12 cellular contexts compared by ENCODE assay signal in the genomic region with DNA sequence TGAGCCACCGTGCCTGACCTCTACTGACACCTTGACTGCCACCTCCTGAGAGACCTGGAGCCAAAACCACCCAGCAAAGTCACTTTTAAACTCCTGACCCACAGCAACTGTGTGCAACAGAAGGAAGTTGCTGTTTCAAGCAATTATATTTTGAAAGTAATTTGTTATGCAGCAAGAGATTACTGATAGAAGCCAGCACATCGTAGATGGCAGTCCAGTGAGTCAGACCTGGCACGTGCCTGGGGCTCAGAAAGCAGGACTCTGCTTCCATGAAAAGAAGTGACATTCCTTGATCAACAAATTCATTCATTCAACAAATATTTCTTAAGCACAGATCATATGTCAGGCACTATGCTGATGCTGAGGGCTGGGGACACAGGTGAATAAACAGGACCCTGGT. TPM values are rescaled to one million over a fixed set of nuclear protein-coding genes. Genes with fewer than 3 reads are reported as not detected.
DNase-seq lines count a peak whose midpoint lies in the region; ATAC-seq and TF ChIP-seq lines count a peak whose summit lies in the region.
"Had no signal": no experiment of that assay in that cellular context is flagged by ENCODE, and none has a peak within 500 bp of the region (broad histone marks: within the 10 kb centered on the region; RNA-seq: fewer than 3 reads in every experiment).

No MANE protein-coding gene starts in this region.

- H3K4me1 ChIP-seq in PC-9 (replicated peaks; ENCODE audit: insufficient read depth) = peaks cover 50% of the 10 kb centered on the region

- POLR2A ChIA-PET in PC-9 (lab: Charles Lee; ENCODE audit: unreplicated experiment) = no interaction called here

- peaks cover 27% of the 10 kb centered on the region for H3F3A ChIP-seq in PC-9 (ENCODE audit: insufficient read depth, low read depth)

- DNase-seq in ELR (ENCODE audit: low read depth) (peak; percentile 82), PC-9 (peak; percentile 80 to 90), epithelial cell of esophagus (ENCODE audit: low read depth) (peak; percentile 65), renal cortical epithelial cell (ENCODE audit: low read depth) (peak; percentile 67), activated T-cell treated with anti-CD3 and anti-CD28 coated beads for 4 hours (no peak)
- DNase-seq in activated naive CD4-positive, alpha-beta T cell treated with anti-CD3 and anti-CD28 coated beads, Interleukin-2, amount 50 U/mL, for 16 hours = no peak
- DNase-seq: CD4-positive, alpha-beta T cell; NCI-H2107 had no signal

- no peaks in the 10 kb centered on the region for H3K79me2 ChIP-seq in PC-9 (ENCODE audit: low read depth)

- H3K27ac ChIP-seq in PC-9 = peak overlapping the region; percentile 47
- H3K27ac ChIP-seq: KMS-11, skin epidermis had no signal

- BruUV-seq in PC-9 (replicated peaks; lab: Mats Ljungman, UMichigan) = no TSS peak

- intact Hi-C loops in PC-9 (cut with micrococcal nuclease; ENCODE audit: unreplicated experiment) = no loop called here

- no peaks in the 10 kb centered on the region for H3K9me3 ChIP-seq in PC-9 (ENCODE audit: insufficient read depth, low read depth)

- no peaks in the 10 kb centered on the region for H3K9me2 ChIP-seq in PC-9 (ENCODE audit: insufficient read depth)

- no peaks in the 10 kb centered on the region for H4K20me1 ChIP-seq in PC-9 (ENCODE audit: insufficient read depth)

- TF ChIP-seq CTCF in PC-9 (conservative IDR thresholded peaks at IDR 0.05) (no peak), epithelial cell of esophagus (IDR thresholded peaks at IDR 0.05; ENCODE audit: insufficient read depth, low read depth, low read length, missing control alignments) (no peak)

- no peak overlapping the region for H3K4me3 ChIP-seq in PC-9
- no peak overlapping the region for H3K4me3 ChIP-seq in epithelial cell of esophagus (ENCODE audit: low read length)
- H3K4me3 ChIP-seq: skin epidermis had no signal

- H3K27me3 ChIP-seq in PC-9 (ENCODE audit: insufficient read depth, low read depth) = no peaks in the 10 kb centered on the region

- ATAC-seq in GM18870 (IDR thresholded peaks at IDR 0.05; ENCODE audit: unreplicated experiment) = no peak
- no peak for ATAC-seq in GM19395 (IDR thresholded peaks at IDR 0.05; ENCODE audit: unreplicated experiment)

- H2AFZ ChIP-seq in PC-9 = no peak overlapping the region

- no peaks in the 10 kb centered on the region for H3K36me3 ChIP-seq in PC-9 (ENCODE audit: low read depth)

- CTCF ChIA-PET in PC-9 (lab: Charles Lee) = interaction anchor here (0.7 kb wide), 1 partner anchor 36 kb away, joined by 6 read pairs; no protein-coding TSS in a partner anchor

- peak overlapping the region; percentile 44 for H3K4me2 ChIP-seq in PC-9
- H3K4me2 ChIP-seq: KMS-11 had no signal

RNA-seq across cellular contexts. Expression of a gene that starts 5.7 kb away (rescaled TPM):
- total RNA-seq in PC-9 (2021) (2.4 and 2.6 TPM in 2 replicates), renal cortical epithelial cell (0.35 TPM in 2 replicates)
- total RNA-seq: CD4-positive, alpha-beta T cell had no signal

Comparison
In these comparisons a context has a peak if more than half of its experiments do, and no peak if none do; other contexts are left out.
1. DNase-seq: peak in ELR (single experiment), PC-9 (2 of 2), epithelial cell of esophagus (single experiment) and renal cortical epithelial cell (single experiment); none in activated naive CD4-positive, alpha-beta T cell treated with anti-CD3 and anti-CD28 coated beads, Interleukin-2, amount 50 U/mL, for 16 hours (single experiment) and activated T-cell treated with anti-CD3 and anti-CD28 coated beads for 4 hours (single experiment).